In genomic region chr6:29507319-29507718, GRCh38 we compare ENCODE assay signal across 24 cellular contexts. TPM values are rescaled to one million over a fixed set of nuclear protein-coding genes. Genes with fewer than 3 reads are reported as not detected.
"Had no signal": no experiment of that assay in that cellular context is flagged by ENCODE, and none has a peak within 500 bp of the region (broad histone marks: within the 10 kb centered on the region; RNA-seq: fewer than 3 reads in every experiment).

No MANE protein-coding gene starts in this region.

- DNase-seq: Kasumi-1, MM.1S, NCI-H1092 treated with DMSO at 0.1 percent for 48 hours, NCI-H1417, NCI-H1436 treated with DMSO at 0.1 percent for 48 hours, NCI-H1694, NCI-H2029, NCI-H2081 treated with DMSO at 0.1 percent for 48 hours, NCI-H2171, NCI-H226, NCI-H446, NCI-H510A, NCI-H524 treated with DMSO at 0.1 percent for 48 hours, NCI-H69, NCI-H774, SHP77, SK-N-SH had no signal

- H3K4me3 Mint-ChIP-seq: IgD-negative memory B cell had no signal

- H3K27ac ChIP-seq: HL-60, KMS-11, RWPE1 had no signal

- H3K9me3 ChIP-seq: SK-N-SH had no signal

- H3K27ac Mint-ChIP-seq: IgD-negative memory B cell had no signal

- H3K4me3 ChIP-seq: K562 had no signal

- H3K4me2 ChIP-seq: KMS-11, SK-N-SH had no signal

- H3K9ac ChIP-seq: KMS-11, SK-N-SH had no signal

RNA-seq across cellular contexts. Expression of gene MAS1L, which starts 19.6 kb away (rescaled TPM):
- total RNA-seq: K562, M059J, SK-MEL-5 had no signal
- polyA plus RNA-seq: IgD-negative memory B cell, K562, SK-N-SH had no signal

RNA-seq across cellular contexts. Expression of gene OR2H1, which starts 50.4 kb away (rescaled TPM):
- total RNA-seq: K562, M059J, SK-MEL-5 had no signal
- polyA plus RNA-seq: IgD-negative memory B cell, K562, SK-N-SH had no signal

RNA-seq across cellular contexts. Expression of gene OR11A1, which starts 50.4 kb away (rescaled TPM):
- total RNA-seq: K562, M059J, SK-MEL-5 had no signal
- polyA plus RNA-seq: IgD-negative memory B cell, K562, SK-N-SH had no signal

RNA-seq across cellular contexts. Expression of gene UBD, which starts 52.2 kb away (rescaled TPM):
- total RNA-seq: K562, SK-MEL-5 had no signal
- polyA plus RNA-seq: IgD-negative memory B cell, K562, SK-N-SH had no signal
